8 cellular contexts compared by ENCODE assay signal in genomic region chr17:2396568-2397246, GRCh38. TPM values are rescaled to one million over a fixed set of nuclear protein-coding genes. Genes with fewer than 3 reads are reported as not detected.
DNase-seq lines count a peak whose midpoint lies in the region; ATAC-seq and TF ChIP-seq lines count a peak whose summit lies in the region.

No MANE protein-coding gene starts in this region.

- H3K79me2 ChIP-seq in DND-41 (ENCODE audit: insufficient read depth, low read length), result peaks cover 57% of the 10 kb centered on the region

- H3K27me3 Mint-ChIP-seq in progenitor cell of endocrine pancreas, result no peaks in the 10 kb centered on the region

- peak overlapping the region; percentile 48 for H3K4me3 Mint-ChIP-seq in progenitor cell of endocrine pancreas (ENCODE audit: low read depth)

- H3K4me3 ChIP-seq in DND-41 (ENCODE audit: low read depth in 1 of 2, low read length in 2 of 2) (no peak overlapping the region), body of pancreas (no peak overlapping the region)

- H3K27ac Mint-ChIP-seq in progenitor cell of endocrine pancreas, result peak overlapping the region; percentile 100

- intact Hi-C loops in body of pancreas (cut with DNase I), result no loop called here

- TF ChIP-seq CTCF in DND-41 (IDR thresholded peaks at IDR 0.05; ENCODE audit: borderline replicate concordance, extremely low read depth, low read length, poor library complexity, severe bottlenecking) (no peak), body of pancreas (IDR thresholded peaks at IDR 0.05) (no peak), progenitor cell of endocrine pancreas (IDR thresholded peaks at IDR 0.05; ENCODE audit: unreplicated experiment) (no peak)

- peaks cover 47% of the 10 kb centered on the region for H3K4me1 Mint-ChIP-seq in progenitor cell of endocrine pancreas (ENCODE audit: low read depth)

- WGBS in body of pancreas, 2 donors, result 8 to 21% methylated on average over 7 to 30 of the region's 34 CpGs

- H3K27ac ChIP-seq in DND-41 (ENCODE audit: low read length) (no peak overlapping the region), body of pancreas (peak overlapping the region; percentile 93 to 100 (median 98))

- no peaks in the 10 kb centered on the region for H3K9me3 Mint-ChIP-seq in progenitor cell of endocrine pancreas (ENCODE audit: low read depth)

- DNase-seq in DND-41 (peak; percentile 74), HuH-7 (ENCODE audit: low spot score) (peak; percentile 80), body of pancreas (peak; percentile 85 to 96 (median 93)), hepatic stellate cell (ENCODE audit: low spot score) (peak; percentile 95), progenitor cell of endocrine pancreas (ENCODE audit: low spot score, unreplicated experiment) (peak; percentile 71), NCI-H748 (lab: John Stamatoyannopoulos, UW; ENCODE audit: unreplicated experiment) (no peak)

- ATAC-seq in DND-41 (ENCODE audit: insufficient read depth, low read depth), result no peak
- peak; percentile 58 for ATAC-seq in SK-N-SH treated with all-trans-retinoic acid at 6 μM for 48 hours
- peak; percentile 12 for ATAC-seq in body of pancreas
- ATAC-seq in GM21515 (IDR thresholded peaks at IDR 0.05; ENCODE audit: unreplicated experiment), result no peak

- H3K9me3 ChIP-seq in DND-41 (ENCODE audit: insufficient read depth, low read length, severe bottlenecking) (no peaks in the 10 kb centered on the region), body of pancreas (no peaks in the 10 kb centered on the region)

- H3K36me3 Mint-ChIP-seq in progenitor cell of endocrine pancreas (ENCODE audit: insufficient read depth), result no peaks in the 10 kb centered on the region

- no peaks in the 10 kb centered on the region for H3K27me3 ChIP-seq in DND-41 (ENCODE audit: insufficient read depth, low read length, poor library complexity)
- no peaks in the 10 kb centered on the region for H3K27me3 ChIP-seq in body of pancreas

- peaks cover 50% of the 10 kb centered on the region for H4K20me1 ChIP-seq in DND-41 (ENCODE audit: insufficient read depth, low read length)

- no peaks in the 10 kb centered on the region; the same call in 1 of the 2 replicates for H3K36me3 ChIP-seq in DND-41 (ENCODE audit: insufficient read depth, low read length)
- no peaks in the 10 kb centered on the region for H3K36me3 ChIP-seq in body of pancreas (replicated peaks in 1 of 2; ENCODE audit: insufficient read depth in 1 of 2, low read depth in 2 of 2)

- TF ChIP-seq POLR2A in body of pancreas (IDR thresholded peaks at IDR 0.05), result peak; percentile 33 to 81 (median 78)

- no peak overlapping the region for H3K9ac ChIP-seq in DND-41 (ENCODE audit: low read depth, low read length)

- H2AFZ ChIP-seq in DND-41 (ENCODE audit: low read depth, low read length), result no peak overlapping the region

- no peak overlapping the region for H3K4me2 ChIP-seq in DND-41 (ENCODE audit: insufficient read depth, low read length)

- peaks cover 44% of the 10 kb centered on the region for H3K4me1 ChIP-seq in DND-41 (ENCODE audit: insufficient read depth, low read length)
- peaks cover 61% of the 10 kb centered on the region for H3K4me1 ChIP-seq in body of pancreas

TF ChIP-seq in SK-N-SH treated with all-trans-retinoic acid at 6 μM for 48 hours, 23 proteins besides CTCF, POLR2A, EP300 and RAD21:
- TF ChIP-seq, protein P1, sequence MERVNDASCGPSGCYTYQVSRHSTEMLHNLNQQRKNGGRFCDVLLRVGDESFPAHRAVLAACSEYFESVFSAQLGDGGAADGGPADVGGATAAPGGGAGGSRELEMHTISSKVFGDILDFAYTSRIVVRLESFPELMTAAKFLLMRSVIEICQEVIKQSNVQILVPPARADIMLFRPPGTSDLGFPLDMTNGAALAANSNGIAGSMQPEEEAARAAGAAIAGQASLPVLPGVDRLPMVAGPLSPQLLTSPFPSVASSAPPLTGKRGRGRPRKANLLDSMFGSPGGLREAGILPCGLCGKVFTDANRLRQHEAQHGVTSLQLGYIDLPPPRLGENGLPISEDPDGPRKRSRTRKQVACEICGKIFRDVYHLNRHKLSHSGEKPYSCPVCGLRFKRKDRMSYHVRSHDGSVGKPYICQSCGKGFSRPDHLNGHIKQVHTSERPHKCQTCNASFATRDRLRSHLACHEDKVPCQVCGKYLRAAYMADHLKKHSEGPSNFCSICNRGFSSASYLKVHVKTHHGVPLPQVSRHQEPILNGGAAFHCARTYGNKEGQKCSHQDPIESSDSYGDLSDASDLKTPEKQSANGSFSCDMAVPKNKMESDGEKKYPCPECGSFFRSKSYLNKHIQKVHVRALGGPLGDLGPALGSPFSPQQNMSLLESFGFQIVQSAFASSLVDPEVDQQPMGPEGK (CRISPR knock-in tag; IDR thresholded peaks at IDR 0.05; ENCODE audit: borderline replicate concordance), result peak; percentile 11; the same call in 1 of the 2 replicates
- no peak for TF ChIP-seq CREB5 (CRISPR knock-in tag; IDR thresholded peaks at IDR 0.05; ENCODE audit: low read depth)
TF ChIP-seq in SK-N-SH treated with all-trans-retinoic acid at 6 μM for 48 hours: peak in this region for 1.

RNA-seq across cellular contexts. Expression of gene MNT, which starts 4.2 kb away (rescaled TPM):
- total RNA-seq in body of pancreas (10 to 100 TPM in 1 of 2 donors, 1 to 10 TPM in 1; 5.4 to 12.2 TPM), progenitor cell of endocrine pancreas (32.1 and 35.5 TPM in 2 replicates)

RNA-seq across cellular contexts. Expression of gene SGSM2, which starts 59.4 kb away (rescaled TPM):
- total RNA-seq in body of pancreas, result 10 to 100 TPM; 32.7 to 77.5 TPM
- total RNA-seq in progenitor cell of endocrine pancreas, result 117 and 127 TPM in 2 replicates

Comparison
In these comparisons a context has a peak if more than half of its experiments do, and no peak if none do; other contexts are left out.
1. ATAC-seq: peak in SK-N-SH treated with all-trans-retinoic acid at 6 μM for 48 hours (single experiment) and body of pancreas (single experiment); none in DND-41 (single experiment) and GM21515 (single experiment).